42 cellular contexts compared by ENCODE assay signal in genomic region chr5:181153814-181154213, GRCh38. TPM values are rescaled to one million over a fixed set of nuclear protein-coding genes. Genes with fewer than 3 reads are reported as not detected.
DNase-seq lines count a peak whose midpoint lies in the region; ATAC-seq and TF ChIP-seq lines count a peak whose summit lies in the region.
"Had no signal": no experiment of that assay in that cellular context is flagged by ENCODE, and none has a peak within 500 bp of the region (broad histone marks: within the 10 kb centered on the region; RNA-seq: fewer than 3 reads in every experiment).

No MANE protein-coding gene starts in this region.

- no peaks in the 10 kb centered on the region for H3K36me3 ChIP-seq in PC-9 (ENCODE audit: low read depth)
- H3K36me3 ChIP-seq: gastrocnemius medialis, neutrophil, Peyer's patch, SJCRH30, transverse colon, WERI-Rb-1 had no signal

- peaks cover 38% of the 10 kb centered on the region for H3F3A ChIP-seq in PC-9 (ENCODE audit: insufficient read depth, low read depth)

- CTCF ChIA-PET in activated naive CD4-positive, alpha-beta T cell treated with anti-CD3 and anti-CD28 coated beads, Interleukin-2, amount 10 ng/mL, durations not matched to agents 7 days and 5 days (lab: Charles Lee) = no interaction called here
- CTCF ChIA-PET in PC-9 (lab: Charles Lee) = no interaction called here

- H2AFZ ChIP-seq in PC-9 = no peak overlapping the region

- peak overlapping the region; percentile 24; the same call in 1 of the 2 replicates for H3K4me2 ChIP-seq in PC-9
- H3K4me2 ChIP-seq: smooth muscle cell had no signal

- H3K9me3 ChIP-seq in PC-9 (ENCODE audit: insufficient read depth, low read depth) = peaks cover 4% of the 10 kb centered on the region; the same call in 1 of the 2 replicates
- H3K9me3 ChIP-seq: gastrocnemius medialis, neutrophil, Peyer's patch, SJCRH30, transverse colon had no signal

- H3K4me1 Mint-ChIP-seq in activated naive CD4-positive, alpha-beta T cell treated with anti-CD3 and anti-CD28 coated beads, Interleukin-2, amount 10 ng/mL, durations not matched to agents 7 days and 5 days = peaks cover 4% of the 10 kb centered on the region
- H3K4me1 Mint-ChIP-seq: naive B cell had no signal

- H3K4me3 ChIP-seq in PC-9 = no peak overlapping the region; the same call in 1 of the 2 replicates
- H3K4me3 ChIP-seq: gastrocnemius medialis, Peyer's patch, SJCRH30, smooth muscle cell, transverse colon had no signal

- no peaks in the 10 kb centered on the region for H3K9me2 ChIP-seq in PC-9 (ENCODE audit: insufficient read depth)

- H3K36me3 Mint-ChIP-seq in activated naive CD4-positive, alpha-beta T cell treated with anti-CD3 and anti-CD28 coated beads, Interleukin-2, amount 10 ng/mL, durations not matched to agents 7 days and 5 days = no peaks in the 10 kb centered on the region
- H3K36me3 Mint-ChIP-seq: activated naive CD4-positive, alpha-beta T cell treated with anti-CD3 and anti-CD28 coated beads, Interleukin-2, amount 50 U/mL, for 24 hours had no signal

- H3K27ac ChIP-seq in PC-9 = no peak overlapping the region; the same call in 1 of the 2 replicates
- H3K27ac ChIP-seq: C4-2B, gastrocnemius medialis, neutrophil, Peyer's patch, SJCRH30, transverse colon, WERI-Rb-1 had no signal

- intact Hi-C loops in PC-9 (cut with micrococcal nuclease; ENCODE audit: unreplicated experiment) = no loop called here

- peak overlapping the region; percentile 58 for H3K27ac Mint-ChIP-seq in activated naive CD4-positive, alpha-beta T cell treated with anti-CD3 and anti-CD28 coated beads, Interleukin-2, amount 10 ng/mL, durations not matched to agents 7 days and 5 days
- H3K27ac Mint-ChIP-seq: activated naive CD4-positive, alpha-beta T cell treated with anti-CD3 and anti-CD28 coated beads, Interleukin-2, amount 50 U/mL, for 24 hours had no signal

- H3K27me3 Mint-ChIP-seq in activated naive CD4-positive, alpha-beta T cell treated with anti-CD3 and anti-CD28 coated beads, Interleukin-2, amount 10 ng/mL, durations not matched to agents 7 days and 5 days = peaks cover 29% of the 10 kb centered on the region

- no peak for TF ChIP-seq CTCF in PC-9 (conservative IDR thresholded peaks at IDR 0.05)

- no TSS peak for BruUV-seq in PC-9 (replicated peaks; lab: Mats Ljungman, UMichigan)

- no peaks in the 10 kb centered on the region for H3K79me2 ChIP-seq in PC-9 (ENCODE audit: low read depth)

- H3K9me3 Mint-ChIP-seq in activated naive CD4-positive, alpha-beta T cell treated with anti-CD3 and anti-CD28 coated beads, Interleukin-2, amount 10 ng/mL, durations not matched to agents 7 days and 5 days = peaks cover 7% of the 10 kb centered on the region
- H3K9me3 Mint-ChIP-seq: activated naive CD4-positive, alpha-beta T cell treated with anti-CD3 and anti-CD28 coated beads, Interleukin-2, amount 50 U/mL, for 24 hours; activated T-cell treated with anti-CD3 and anti-CD28 coated beads, Interleukin-2, amount 50 U/mL, for 4 hours had no signal

- POLR2A ChIA-PET in PC-9 (lab: Charles Lee; ENCODE audit: unreplicated experiment) = no interaction called here

- peak; percentile 58 for ATAC-seq in stimulated activated naive CD8-positive, alpha-beta T cell treated with anti-CD3 and anti-CD28 coated beads, Interleukin-15, Interleukin-2, amounts not matched to agents 100 U/mL and 50 U/mL, for 24 hours
- ATAC-seq: gastrocnemius medialis, HepG2, right cardiac atrium had no signal

- H4K20me1 ChIP-seq in PC-9 (ENCODE audit: insufficient read depth) = no peaks in the 10 kb centered on the region

- no peak overlapping the region for H3K4me3 Mint-ChIP-seq in activated naive CD4-positive, alpha-beta T cell treated with anti-CD3 and anti-CD28 coated beads, Interleukin-2, amount 10 ng/mL, durations not matched to agents 7 days and 5 days
- H3K4me3 Mint-ChIP-seq: activated naive CD4-positive, alpha-beta T cell treated with anti-CD3 and anti-CD28 coated beads, Interleukin-2, amount 50 U/mL, for 24 hours; activated T-cell treated with anti-CD3 and anti-CD28 coated beads, Interleukin-2, amount 50 U/mL, for 4 hours had no signal

- no peaks in the 10 kb centered on the region for H3K27me3 ChIP-seq in PC-9 (ENCODE audit: insufficient read depth, low read depth)
- H3K27me3 ChIP-seq: Peyer's patch had no signal

- peaks cover 53% of the 10 kb centered on the region for H3K4me1 ChIP-seq in PC-9 (replicated peaks; ENCODE audit: insufficient read depth)
- H3K4me1 ChIP-seq: gastrocnemius medialis, Peyer's patch, SJCRH30, transverse colon had no signal

- DNase-seq in SIG-M5 treated with dmso at 0.1 percent for 504 hours (lab: John Stamatoyannopoulos, UW; ENCODE audit: unreplicated experiment) = peak; percentile 19
- DNase-seq in SIG-M5 (lab: John Stamatoyannopoulos, UW) = no peak
- DNase-seq in activated naive CD4-positive, alpha-beta T cell treated with anti-CD3 and anti-CD28 coated beads, Interleukin-2, amount 10 ng/mL, durations not matched to agents 7 days and 5 days = no peak
- DNase-seq in activated naive CD4-positive, alpha-beta T cell treated with Interleukin-2 at 50 U/mL for 16 hours = no peak
- no peak for DNase-seq in PC-9
- no peak for DNase-seq in stimulated activated naive CD8-positive, alpha-beta T cell treated with anti-CD3 and anti-CD28 coated beads, Interleukin-15, Interleukin-2, amounts not matched to agents 100 U/mL and 50 U/mL, for 24 hours
- DNase-seq in stimulated activated naive CD4-positive, alpha-beta T cell treated with Interleukin-2 at 50 U/mL for 16 hours (lab: John Stamatoyannopoulos, UW) = no peak
- DNase-seq in activated gamma-delta T cell (lab: John Stamatoyannopoulos, UW) = no peak
- DNase-seq: 8988T; activated T-cell treated with anti-CD3 and anti-CD28 coated beads, Interleukin-2, amount 50 U/mL, for 4 hours; aorta; Calu3; DMS79 treated with DMSO at 0.1 percent for 48 hours; gastrocnemius medialis; GDM1; HCEC 1CT; Karpas-422; midbrain; naive B cell; NCI-H1417 treated with DMSO at 0.1 percent for 48 hours; NCI-H2029 treated with DMSO at 0.1 percent for 48 hours; NCI-H2227 treated with DMSO at 0.1 percent for 48 hours; NCI-H526; NK-92 treated with Interleukin-12 subunit alpha and Interleukin-12 subunit beta, amount 100 ng/mL, for 24 hours; Peyer's patch; posterior cingulate gyrus; right cardiac atrium; SJCRH30; SW 1271; T-helper 9 cell; transverse colon; WERI-Rb-1 had no signal

RNA-seq across cellular contexts. Expression of gene OR2V2, which starts 6.4 kb away (rescaled TPM):
- total RNA-seq in PC-9 (2021) = not detected in 2 replicates
- total RNA-seq: activated T-cell treated with anti-CD3 and anti-CD28 coated beads, Interleukin-2, amount 50 U/mL, for 4 hours; aorta; bronchial epithelial cell; Calu3; endothelial cell of umbilical vein; gastrocnemius medialis; HepG2; kidney epithelial cell; liver; Peyer's patch; right cardiac atrium; SJCRH30; smooth muscle cell; subcutaneous adipose tissue; transverse colon had no signal

RNA-seq across cellular contexts. Expression of gene OR2V1, which starts 22.8 kb away (rescaled TPM):
- not detected in 2 replicates for total RNA-seq in PC-9 (2021)
- total RNA-seq: activated T-cell treated with anti-CD3 and anti-CD28 coated beads, Interleukin-2, amount 50 U/mL, for 4 hours; aorta; bronchial epithelial cell; Calu3; endothelial cell of umbilical vein; gastrocnemius medialis; HepG2; kidney epithelial cell; liver; Peyer's patch; right cardiac atrium; smooth muscle cell; subcutaneous adipose tissue; transverse colon had no signal

RNA-seq across cellular contexts. Expression of gene TRIM7, which starts 51.2 kb away (rescaled TPM):
- total RNA-seq in PC-9 (2021) = 9.2 and 10.4 TPM in 2 replicates
- total RNA-seq: HepG2, smooth muscle cell had no signal
